In the genomic region with DNA sequence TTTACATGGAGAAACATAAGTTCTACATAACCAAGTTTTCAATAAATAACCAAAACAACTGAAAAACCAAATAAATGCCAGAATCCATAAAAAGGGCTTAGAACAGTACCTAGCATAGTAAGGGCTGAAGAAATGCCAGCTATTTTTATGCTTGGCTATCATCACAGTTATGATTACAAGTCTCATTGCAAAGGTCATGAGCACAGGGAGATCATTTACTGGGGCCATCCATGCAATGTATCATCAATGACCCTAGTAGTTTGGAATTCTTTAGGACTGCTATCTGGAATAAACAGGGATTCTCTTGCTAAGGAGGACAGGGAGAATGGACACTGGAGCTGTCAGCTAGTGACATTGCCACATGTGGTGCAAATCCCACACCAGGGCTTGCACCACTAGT, we compare ENCODE assay signal across 25 cellular contexts.
"Had no signal": no experiment of that assay in that cellular context is flagged by ENCODE, and none has a peak within 500 bp of the region (broad histone marks: within the 10 kb centered on the region; RNA-seq: fewer than 3 reads in every experiment).

No MANE protein-coding gene starts in this region.

- H3K27ac ChIP-seq: brain microvascular endothelial cell, dorsolateral prefrontal cortex, gastrocnemius medialis, heart left ventricle, lower lobe of right lung, pancreas, right lobe of liver, testis, upper lobe of left lung had no signal

- H3K9me3 Mint-ChIP-seq: activated B cell treated with CpG ODN at 0.5 μM for 24 hours; activated CD8-positive, alpha-beta T cell treated with anti-CD3 and anti-CD28 coated beads for 36 hours; activated naive CD4-positive, alpha-beta T cell treated with anti-CD3 and anti-CD28 coated beads for 36 hours; activated naive CD8-positive, alpha-beta T cell treated with anti-CD3 and anti-CD28 coated beads, Interleukin-2, amount 50 U/mL, for 24 hours; activated T-cell treated with anti-CD3 and anti-CD28 coated beads, Interleukin-2, amount 50 U/mL, for 24 hours; naive thymus-derived CD8-positive, alpha-beta T cell; stimulated activated memory B cell treated with anti-CD40 and anti-IgM and Interleukin-4, amounts not matched to agents 10 μg/mL and 1 μg/mL and 100 μg/mL, for 72 hours had no signal

- FAIRE-seq: colon, pancreas had no signal

- H3K4me3 ChIP-seq: dorsolateral prefrontal cortex, gastrocnemius medialis, heart left ventricle, lower lobe of right lung, pancreas, right lobe of liver, smooth muscle cell, testis, upper lobe of left lung had no signal

- DNase-seq: activated B cell treated with CpG ODN at 0.5 μM for 24 hours; activated CD4-positive, alpha-beta T cell treated with anti-CD3 and anti-CD28 coated beads for 4 hours; activated CD8-positive, alpha-beta T cell treated with anti-CD3 and anti-CD28 coated beads for 36 hours; activated naive CD4-positive, alpha-beta T cell treated with anti-CD3 and anti-CD28 coated beads for 36 hours; activated naive CD8-positive, alpha-beta T cell treated with anti-CD3 and anti-CD28 coated beads, Interleukin-2, amount 50 U/mL, for 24 hours; activated T-cell treated with anti-CD3 and anti-CD28 coated beads, Interleukin-2, amount 50 U/mL, for 24 hours; aorta; brain microvascular endothelial cell; central memory CD4-positive, alpha-beta T cell; dorsolateral prefrontal cortex; gastrocnemius medialis; heart left ventricle; immature natural killer cell; left cardiac atrium; lower lobe of right lung; naive thymus-derived CD8-positive, alpha-beta T cell; pancreas; right lobe of liver; stimulated activated CD4-positive, alpha-beta T cell treated with anti-CD3 and anti-CD28 coated beads, Interleukin-4, amount 100 ng/mL, for 24 hours; T-helper 9 cell; testis; upper lobe of left lung had no signal

- H3K4me3 Mint-ChIP-seq: activated B cell treated with CpG ODN at 0.5 μM for 24 hours; activated CD8-positive, alpha-beta T cell treated with anti-CD3 and anti-CD28 coated beads for 36 hours; activated naive CD4-positive, alpha-beta T cell treated with anti-CD3 and anti-CD28 coated beads for 36 hours; activated naive CD8-positive, alpha-beta T cell treated with anti-CD3 and anti-CD28 coated beads, Interleukin-2, amount 50 U/mL, for 24 hours; activated T-cell treated with anti-CD3 and anti-CD28 coated beads, Interleukin-2, amount 50 U/mL, for 24 hours; immature natural killer cell; naive thymus-derived CD8-positive, alpha-beta T cell; stimulated activated memory B cell treated with anti-CD40 and anti-IgM and Interleukin-4, amounts not matched to agents 10 μg/mL and 1 μg/mL and 100 μg/mL, for 72 hours had no signal

- ATAC-seq: activated CD8-positive, alpha-beta T cell treated with anti-CD3 and anti-CD28 coated beads for 36 hours; activated naive CD8-positive, alpha-beta T cell treated with anti-CD3 and anti-CD28 coated beads, Interleukin-2, amount 50 U/mL, for 24 hours; gastrocnemius medialis; left cardiac atrium; lower lobe of right lung; naive thymus-derived CD8-positive, alpha-beta T cell; pancreas; right lobe of liver; stimulated activated memory B cell treated with anti-CD40 and anti-IgM and Interleukin-4, amounts not matched to agents 10 μg/mL and 1 μg/mL and 100 μg/mL, for 72 hours had no signal

- H3K4me2 ChIP-seq: smooth muscle cell had no signal

- H3K36me3 ChIP-seq: brain microvascular endothelial cell, gastrocnemius medialis, heart left ventricle, lower lobe of right lung, pancreas, right lobe of liver, upper lobe of left lung had no signal

- H3K4me1 Mint-ChIP-seq: immature natural killer cell had no signal

- H3K4me1 ChIP-seq: gastrocnemius medialis, lower lobe of right lung, pancreas, right lobe of liver, testis, upper lobe of left lung had no signal

- H3K27me3 ChIP-seq: brain microvascular endothelial cell, dorsolateral prefrontal cortex, gastrocnemius medialis, heart left ventricle, pancreas, right lobe of liver, testis, upper lobe of left lung had no signal

- H3K27me3 Mint-ChIP-seq: activated B cell treated with CpG ODN at 0.5 μM for 24 hours; stimulated activated memory B cell treated with anti-CD40 and anti-IgM and Interleukin-4, amounts not matched to agents 10 μg/mL and 1 μg/mL and 100 μg/mL, for 72 hours had no signal

- H3K36me3 Mint-ChIP-seq: naive thymus-derived CD8-positive, alpha-beta T cell; stimulated activated memory B cell treated with anti-CD40 and anti-IgM and Interleukin-4, amounts not matched to agents 10 μg/mL and 1 μg/mL and 100 μg/mL, for 72 hours had no signal

- H3K9me3 ChIP-seq: gastrocnemius medialis, heart left ventricle, lower lobe of right lung, pancreas, right lobe of liver, testis, upper lobe of left lung had no signal

- H3K27ac Mint-ChIP-seq: activated B cell treated with CpG ODN at 0.5 μM for 24 hours; activated CD8-positive, alpha-beta T cell treated with anti-CD3 and anti-CD28 coated beads for 36 hours; activated naive CD4-positive, alpha-beta T cell treated with anti-CD3 and anti-CD28 coated beads for 36 hours; activated naive CD8-positive, alpha-beta T cell treated with anti-CD3 and anti-CD28 coated beads, Interleukin-2, amount 50 U/mL, for 24 hours; activated T-cell treated with anti-CD3 and anti-CD28 coated beads, Interleukin-2, amount 50 U/mL, for 24 hours; immature natural killer cell; naive thymus-derived CD8-positive, alpha-beta T cell; stimulated activated memory B cell treated with anti-CD40 and anti-IgM and Interleukin-4, amounts not matched to agents 10 μg/mL and 1 μg/mL and 100 μg/mL, for 72 hours had no signal
